15 cellular contexts compared by ENCODE assay signal in the genomic region with DNA sequence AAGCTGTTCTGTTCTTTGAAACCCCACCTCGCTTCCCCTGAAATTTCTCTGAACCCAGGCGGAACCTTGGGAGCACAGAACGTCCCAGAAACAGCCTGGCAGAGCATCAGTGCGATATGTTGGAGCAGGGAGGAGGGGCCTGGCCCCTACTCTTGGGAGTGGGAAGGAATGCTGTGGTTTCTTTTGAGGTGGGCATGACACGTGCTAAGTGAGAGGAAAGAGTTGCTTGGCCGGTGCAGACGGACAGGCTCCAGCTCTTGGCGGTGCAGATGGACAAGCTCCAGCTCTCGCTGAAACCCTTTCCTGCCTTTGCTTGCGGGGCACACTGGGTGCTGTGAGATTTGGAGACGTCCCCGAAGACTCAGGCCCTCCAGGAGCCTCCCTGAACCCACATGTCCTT. TPM values are rescaled to one million over a fixed set of nuclear protein-coding genes. Genes with fewer than 3 reads are reported as not detected.
DNase-seq lines count a peak whose midpoint lies in the region; ATAC-seq and TF ChIP-seq lines count a peak whose summit lies in the region.
"Had no signal": no experiment of that assay in that cellular context is flagged by ENCODE, and none has a peak within 500 bp of the region (broad histone marks: within the 10 kb centered on the region; RNA-seq: fewer than 3 reads in every experiment).

No MANE protein-coding gene starts in this region.

- WGBS in prostate gland = 17% methylated on average over 12 of the region's 12 CpGs

- H3K36me3 ChIP-seq in BLaER1 treated with 17β-estradiol and CSF1 and Interleukin-3, amounts not matched to agents 10 nM and 100 nM = peaks cover 0 to 84% (median 62%) of the 10 kb centered on the region in 11 experiments; a peak in 19 of 22 replicates
- H3K36me3 ChIP-seq in prostate gland = no peaks in the 10 kb centered on the region

- peak; percentile 30 for DNase-seq in fibroblast of the conjunctiva (ENCODE audit: low read depth)
- DNase-seq in prostate gland (ENCODE audit: low spot score) = peak; percentile 63
- DNase-seq in stimulated activated naive CD8-positive, alpha-beta T cell treated with anti-CD3 and anti-CD28 coated beads, Interleukin-15, Interleukin-2, amounts not matched to agents 100 U/mL and 50 U/mL, for 24 hours = no peak
- DNase-seq in HUDEP-2 (lab: John Stamatoyannopoulos, UW; ENCODE audit: unreplicated experiment in 76 of 76) = no peak
- no peak for DNase-seq in midbrain (lab: John Stamatoyannopoulos, UW)
- DNase-seq: activated effector memory CD4-positive, alpha-beta T cell treated with Interleukin-2 at 50 U/mL for 16 hours; CD8-positive, alpha-beta T cell; effector CD8-positive, alpha-beta T cell; NCI-H446; stimulated activated naive B cell treated with anti-CD40 and anti-IgM and Interleukin-4, amounts not matched to agents 10 μg/mL and 1 μg/mL and 100 μg/mL, for 72 hours had no signal

- no peak for TF ChIP-seq POLR2A in prostate gland (IDR thresholded peaks at IDR 0.05)

- no peak for ATAC-seq in activated T-helper 17 cell treated with anti-CD3 and anti-CD28 coated beads, Interleukin-2, amount 50 U/mL, for 72 hours (replicated peaks)
- ATAC-seq in GM18868 (IDR thresholded peaks at IDR 0.05; ENCODE audit: unreplicated experiment) = no peak
- no peak for ATAC-seq in stimulated activated naive CD8-positive, alpha-beta T cell treated with anti-CD3 and anti-CD28 coated beads, Interleukin-15, Interleukin-2, amounts not matched to agents 100 U/mL and 50 U/mL, for 24 hours
- ATAC-seq: stimulated activated naive B cell treated with anti-CD40 and anti-IgM and Interleukin-4, amounts not matched to agents 10 μg/mL and 1 μg/mL and 100 μg/mL, for 72 hours had no signal

- H3K27ac Mint-ChIP-seq in activated T-helper 17 cell treated with anti-CD3 and anti-CD28 coated beads, Interleukin-2, amount 50 U/mL, for 72 hours = no peak overlapping the region
- H3K27ac Mint-ChIP-seq: stimulated activated naive B cell treated with anti-CD40 and anti-IgM and Interleukin-4, amounts not matched to agents 10 μg/mL and 1 μg/mL and 100 μg/mL, for 72 hours had no signal

- H3K9me3 ChIP-seq in BLaER1 treated with 17β-estradiol and CSF1 and Interleukin-3, amounts not matched to agents 10 nM and 100 nM (replicated peaks in 1 of 11) = peaks cover 0 to 12% (median 0%) of the 10 kb centered on the region in 11 experiments; a peak in 6 of 22 replicates
- H3K9me3 ChIP-seq in prostate gland = no peaks in the 10 kb centered on the region
- H3K9me3 ChIP-seq: SJCRH30 had no signal

- peaks cover 53 to 97% (median 83%) of the 10 kb centered on the region in 10 experiments for H3K4me1 ChIP-seq in BLaER1 treated with 17β-estradiol and CSF1 and Interleukin-3, amounts not matched to agents 10 nM and 100 nM
- H3K4me1 ChIP-seq in prostate gland (replicated peaks) = peaks cover 13% of the 10 kb centered on the region

- H3K27me3 ChIP-seq in BLaER1 treated with 17β-estradiol and CSF1 and Interleukin-3, amounts not matched to agents 10 nM and 100 nM = peaks cover 0 to 6% (median 0%) of the 10 kb centered on the region in 11 experiments; a peak in 3 of 22 replicates
- no peaks in the 10 kb centered on the region for H3K27me3 ChIP-seq in prostate gland (replicated peaks; ENCODE audit: insufficient read depth)
- H3K27me3 ChIP-seq: SJCRH30 had no signal

- peaks cover 28% of the 10 kb centered on the region for H3K36me3 Mint-ChIP-seq in activated T-helper 17 cell treated with anti-CD3 and anti-CD28 coated beads, Interleukin-2, amount 50 U/mL, for 72 hours (ENCODE audit: low read depth)

- H3K27ac ChIP-seq in BLaER1 treated with 17β-estradiol and CSF1 and Interleukin-3, amounts not matched to agents 10 nM and 100 nM = no peak overlapping the region
- peak overlapping the region; percentile 68 to 75 for H3K27ac ChIP-seq in prostate gland
- H3K27ac ChIP-seq: SJCRH30 had no signal

- no peaks in the 10 kb centered on the region for H3K9me3 Mint-ChIP-seq in activated T-helper 17 cell treated with anti-CD3 and anti-CD28 coated beads, Interleukin-2, amount 50 U/mL, for 72 hours
- H3K9me3 Mint-ChIP-seq: CD8-positive, alpha-beta T cell; neural crest cell had no signal

- H3K9ac ChIP-seq in BLaER1 treated with 17β-estradiol and CSF1 and Interleukin-3, amounts not matched to agents 10 nM and 100 nM = peak overlapping the region in 9 of 11 experiments; percentile 3 to 59 (median 34); a peak in 13 of 22 replicates

- no peaks in the 10 kb centered on the region for H3K27me3 Mint-ChIP-seq in activated T-helper 17 cell treated with anti-CD3 and anti-CD28 coated beads, Interleukin-2, amount 50 U/mL, for 72 hours
- H3K27me3 Mint-ChIP-seq: stimulated activated naive B cell treated with anti-CD40 and anti-IgM and Interleukin-4, amounts not matched to agents 10 μg/mL and 1 μg/mL and 100 μg/mL, for 72 hours had no signal

- peaks cover 58 to 98% (median 92%) of the 10 kb centered on the region in 11 experiments for H4K20me1 ChIP-seq in BLaER1 treated with 17β-estradiol and CSF1 and Interleukin-3, amounts not matched to agents 10 nM and 100 nM

- TF ChIP-seq CTCF in prostate gland (IDR thresholded peaks at IDR 0.05) = no peak

- peak overlapping the region; percentile 76 to 100 (median 85) for H3K4me2 ChIP-seq in BLaER1 treated with 17β-estradiol and CSF1 and Interleukin-3, amounts not matched to agents 10 nM and 100 nM

- H3K4me3 ChIP-seq in BLaER1 treated with 17β-estradiol and CSF1 and Interleukin-3, amounts not matched to agents 10 nM and 100 nM = no peak overlapping the region; a peak in 1 of 20 replicates
- no peak overlapping the region for H3K4me3 ChIP-seq in prostate gland
- H3K4me3 ChIP-seq: SJCRH30 had no signal

- intact Hi-C loops in prostate gland (cut with DNase I) = no loop called here

- H3K4me3 Mint-ChIP-seq in activated T-helper 17 cell treated with anti-CD3 and anti-CD28 coated beads, Interleukin-2, amount 50 U/mL, for 72 hours = peak overlapping the region; percentile 68
- H3K4me3 Mint-ChIP-seq: CD8-positive, alpha-beta T cell; neural crest cell; stimulated activated naive B cell treated with anti-CD40 and anti-IgM and Interleukin-4, amounts not matched to agents 10 μg/mL and 1 μg/mL and 100 μg/mL, for 72 hours had no signal

- peaks cover 17% of the 10 kb centered on the region for H3K4me1 Mint-ChIP-seq in activated T-helper 17 cell treated with anti-CD3 and anti-CD28 coated beads, Interleukin-2, amount 50 U/mL, for 72 hours

RNA-seq across cellular contexts. Expression of a gene that starts 15.9 kb away (rescaled TPM):
- 100 to 1,000 TPM; 102 to 115 TPM for total RNA-seq in activated T-helper 17 cell treated with anti-CD3 and anti-CD28 coated beads, Interleukin-2, amount 50 U/mL, for 72 hours
- 100 to 1,000 TPM in 1 of 2 donors, 10 to 100 TPM in 1; 61.4 to 161 TPM for total RNA-seq in prostate gland

RNA-seq across cellular contexts. Expression of a gene that starts 41.3 kb away (rescaled TPM):
- total RNA-seq in activated T-helper 17 cell treated with anti-CD3 and anti-CD28 coated beads, Interleukin-2, amount 50 U/mL, for 72 hours = 10 to 100 TPM; 32.5 to 33.6 TPM
- total RNA-seq in prostate gland = 10 to 100 TPM; 13.3 to 34.7 TPM

RNA-seq across cellular contexts. Expression of a gene that starts 54.5 kb away (rescaled TPM):
- 10 to 100 TPM; 33.3 to 57.4 TPM for total RNA-seq in activated T-helper 17 cell treated with anti-CD3 and anti-CD28 coated beads, Interleukin-2, amount 50 U/mL, for 72 hours
- total RNA-seq in prostate gland = 10 to 100 TPM; 29.4 to 37.5 TPM

Comparison
In these comparisons a context has a peak if more than half of its experiments do, and no peak if none do; other contexts are left out.
1. H3K27ac ChIP-seq: peak in prostate gland (2 of 2); none in BLaER1 treated with 17β-estradiol and CSF1 and Interleukin-3, amounts not matched to agents 10 nM and 100 nM (0 of 11).
2. DNase-seq: peak in fibroblast of the conjunctiva (single experiment) and prostate gland (single experiment); none in stimulated activated naive CD8-positive, alpha-beta T cell treated with anti-CD3 and anti-CD28 coated beads, Interleukin-15, Interleukin-2, amounts not matched to agents 100 U/mL and 50 U/mL, for 24 hours (single experiment), HUDEP-2 (0 of 76) and midbrain (single experiment).